24 cellular contexts compared by ENCODE assay signal in the genomic region with DNA sequence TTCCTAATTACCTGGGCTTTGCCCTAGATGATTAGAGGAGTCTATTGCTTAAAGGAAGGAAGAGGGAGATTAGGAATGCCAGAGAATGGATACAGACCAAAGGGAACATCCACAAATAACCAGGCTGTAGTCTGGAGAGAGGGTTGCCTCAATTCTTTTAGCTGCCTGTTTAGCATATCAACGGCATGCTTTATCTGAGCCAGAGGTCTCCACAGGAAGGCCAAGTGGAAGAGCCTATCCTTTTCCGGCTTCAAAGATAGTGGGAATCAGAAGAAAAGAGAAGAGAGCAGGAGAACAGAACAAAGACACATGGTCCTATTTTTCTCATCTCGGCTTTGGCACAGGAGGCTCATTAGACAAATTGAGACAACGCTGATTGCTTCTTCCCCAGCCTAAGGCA.
"Had no signal": no experiment of that assay in that cellular context is flagged by ENCODE, and none has a peak within 500 bp of the region (broad histone marks: within the 10 kb centered on the region; RNA-seq: fewer than 3 reads in every experiment).

No MANE protein-coding gene starts in this region.

- H3K9me3 Mint-ChIP-seq: activated naive CD4-positive, alpha-beta T cell treated with anti-CD3 and anti-CD28 coated beads for 36 hours; activated T-cell treated with anti-CD3 and anti-CD28 coated beads, Interleukin-2, amount 50 U/mL, for 4 hours; brain; T-helper 2 cell treated with Interferon-gamma antibody and Interleukin-4, amounts not matched to agents 5 μg/mL and 100 μg/mL, for 36 hours had no signal

- H3K27me3 ChIP-seq: SJSA1 had no signal

- H3K27ac Mint-ChIP-seq: activated naive CD4-positive, alpha-beta T cell treated with anti-CD3 and anti-CD28 coated beads for 36 hours; activated naive CD8-positive, alpha-beta T cell; brain; T-helper 2 cell treated with Interferon-gamma antibody and Interleukin-4, amounts not matched to agents 5 μg/mL and 100 μg/mL, for 36 hours had no signal

- H3K9me3 ChIP-seq: MG63, SJSA1 had no signal

- H3K36me3 ChIP-seq: MG63, SJSA1 had no signal

- H3K4me3 Mint-ChIP-seq: activated naive CD4-positive, alpha-beta T cell treated with anti-CD3 and anti-CD28 coated beads for 36 hours; activated naive CD8-positive, alpha-beta T cell; activated T-cell treated with anti-CD3 and anti-CD28 coated beads, Interleukin-2, amount 50 U/mL, for 4 hours; brain; T-helper 2 cell treated with Interferon-gamma antibody and Interleukin-4, amounts not matched to agents 5 μg/mL and 100 μg/mL, for 36 hours had no signal

- H3K4me1 ChIP-seq: SJSA1 had no signal

- H3K4me3 ChIP-seq: MG63, SJSA1 had no signal

- DNase-seq: activated CD4-positive, alpha-beta T cell treated with anti-CD3 and anti-CD28 coated beads for 48 hours; activated CD4-positive, alpha-beta T cell treated with anti-CD3 and anti-CD28 coated beads, Interleukin-2, amount 50 U/mL, for 48 hours; activated CD4-positive, CD25-positive, alpha-beta regulatory T cell treated with anti-CD3 and anti-CD28 coated beads, Interleukin-2, amount 50 U/mL, for 72 hours; activated CD8-positive, alpha-beta memory T cell treated with anti-CD3 and anti-CD28 coated beads for 24 hours; activated gamma-delta T cell; activated naive CD4-positive, alpha-beta T cell treated with anti-CD3 and anti-CD28 coated beads for 36 hours; activated T-cell treated with anti-CD3 and anti-CD28 coated beads, Interleukin-2, amount 50 U/mL, for 4 hours; amygdala; MG63; MV-4-11; NCI-H1105 treated with DMSO at 0.1 percent for 48 hours; NCI-H1436 treated with DMSO at 0.1 percent for 48 hours; NCI-H187; NCI-H2081; NCI-H510A treated with DMSO at 0.1 percent for 48 hours; NCI-H69; NK-92 treated with Interleukin-12 subunit alpha and Interleukin-12 subunit beta, amount 100 ng/mL, for 24 hours; PC-3; SHP77; SW 1271 had no signal

- H3K36me3 Mint-ChIP-seq: activated naive CD8-positive, alpha-beta T cell; brain had no signal
